ENCODE assay signal across 1 cellular context in the genomic region with DNA sequence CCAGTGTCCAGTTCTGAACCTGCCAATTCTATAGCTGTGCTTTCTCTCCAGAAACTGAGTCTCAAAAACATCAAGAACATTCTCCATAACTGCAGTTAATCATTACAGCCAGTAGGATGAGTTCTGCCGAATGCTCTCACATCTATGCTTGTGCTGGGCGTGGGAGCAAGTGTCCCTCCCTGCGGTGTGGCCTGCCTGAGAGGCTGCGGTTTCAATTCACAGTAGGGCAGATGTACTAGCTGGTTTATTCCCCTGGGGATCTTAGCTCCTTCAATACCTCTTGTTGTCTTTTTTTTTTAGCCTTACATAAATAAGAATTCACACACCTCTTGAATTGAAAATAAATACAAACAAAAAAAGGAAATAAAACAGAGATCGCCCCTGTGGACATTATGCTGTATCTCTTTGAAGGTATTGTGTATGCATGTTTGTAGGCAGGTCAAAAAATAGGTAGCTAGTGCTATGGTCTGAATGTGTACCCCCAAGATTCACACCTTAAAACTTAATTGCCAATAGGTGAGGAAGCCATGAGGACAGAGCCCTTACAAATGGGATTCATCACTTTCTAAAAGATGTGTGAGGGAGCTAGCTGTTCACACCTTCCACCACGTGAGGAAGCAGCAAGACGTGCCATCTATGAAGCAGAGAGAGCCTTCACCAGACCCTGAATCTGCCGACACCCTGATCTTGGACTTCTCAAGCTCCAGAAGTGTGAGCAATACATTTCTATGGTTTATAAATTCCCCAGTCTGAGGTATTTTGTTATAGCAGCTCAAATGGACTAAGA.
TF ChIP-seq lines count a peak whose summit lies in the region.

No MANE protein-coding gene starts in this region.

TF ChIP-seq in HCT116, 20 proteins besides CTCF, POLR2A, EP300 and RAD21 (continued from another document):
- TF ChIP-seq REST (IDR thresholded peaks at IDR 0.05; ENCODE audit: low read depth) (no peak), EZH2phosphoT487 (IDR thresholded peaks at IDR 0.05; ENCODE audit: borderline replicate concordance) (no peak), MAX (IDR thresholded peaks at IDR 0.05) (no peak)
